11 cellular contexts compared by ENCODE assay signal in genomic region chr14:94612174-94612573, GRCh38. TPM values are rescaled to one million over a fixed set of nuclear protein-coding genes. Genes with fewer than 3 reads are reported as not detected.
A peak's percentile ranks its signal among the peaks of the same experiment; 100 is the strongest.
DNase-seq lines count a peak whose midpoint lies in the region; ATAC-seq and TF ChIP-seq lines count a peak whose summit lies in the region.
"Had no signal": no experiment of that assay in that cellular context is flagged by ENCODE, and none has a peak within 500 bp of the region (broad histone marks: within the 10 kb centered on the region; RNA-seq: fewer than 3 reads in every experiment).

Gene SERPINA3, plus strand, starts transcription at chr14:94612391. Its CDS starts 2,051 bp downstream, at chr14:94614442.

- TF ChIP-seq CTCF in choroid plexus epithelial cell (conservative IDR thresholded peaks at IDR 0.05; ENCODE audit: low read depth, low read length) (no peak), retinal pigment epithelial cell (conservative IDR thresholded peaks at IDR 0.05; ENCODE audit: low read depth, low read length) (no peak)

- DNase-seq in COLO829 (ENCODE audit: low spot score) (peak; percentile 79), choroid plexus epithelial cell (ENCODE audit: low read depth) (peak; percentile 76), left lobe of liver (ENCODE audit: low spot score) (peak; percentile 72), retinal pigment epithelial cell (ENCODE audit: low read depth) (peak; percentile 54), GOT3 (lab: John Stamatoyannopoulos, UW) (no peak), NOMO-1 (lab: John Stamatoyannopoulos, UW; ENCODE audit: unreplicated experiment in 2 of 2) (no peak)
- DNase-seq: activated B cell treated with CpG ODN at 0.5 μM for 24 hours, activated gamma-delta T cell treated with Interleukin-2 at 50 U/mL for 16 hours, Karpas-422 had no signal

- H3K4me3 ChIP-seq in choroid plexus epithelial cell (ENCODE audit: low read depth, low read length) (peak within 1 kb of the TSS; percentile 4), retinal pigment epithelial cell (ENCODE audit: low read length) (no peak within 1 kb of the TSS)

- ATAC-seq in left lobe of liver = peak; percentile 70
- no peak for ATAC-seq in HG02852 (IDR thresholded peaks at IDR 0.05; ENCODE audit: unreplicated experiment)
- no peak for ATAC-seq in HG03108 (IDR thresholded peaks at IDR 0.05; ENCODE audit: unreplicated experiment)

RNA-seq across cellular contexts. Expression of gene SERPINA3, which starts in this region (rescaled TPM):
- total RNA-seq in left lobe of liver = 7,311 TPM
- total RNA-seq: activated B cell treated with CpG ODN at 0.5 μM for 24 hours had no signal

Comparison
In these comparisons a context has a peak if more than half of its experiments do, and no peak if none do; other contexts are left out.
1. DNase-seq: peak in COLO829 (single experiment), choroid plexus epithelial cell (single experiment), left lobe of liver (single experiment) and retinal pigment epithelial cell (single experiment); none in GOT3 (single experiment) and NOMO-1 (0 of 2).